9 cellular contexts compared by ENCODE assay signal in the genomic region with DNA sequence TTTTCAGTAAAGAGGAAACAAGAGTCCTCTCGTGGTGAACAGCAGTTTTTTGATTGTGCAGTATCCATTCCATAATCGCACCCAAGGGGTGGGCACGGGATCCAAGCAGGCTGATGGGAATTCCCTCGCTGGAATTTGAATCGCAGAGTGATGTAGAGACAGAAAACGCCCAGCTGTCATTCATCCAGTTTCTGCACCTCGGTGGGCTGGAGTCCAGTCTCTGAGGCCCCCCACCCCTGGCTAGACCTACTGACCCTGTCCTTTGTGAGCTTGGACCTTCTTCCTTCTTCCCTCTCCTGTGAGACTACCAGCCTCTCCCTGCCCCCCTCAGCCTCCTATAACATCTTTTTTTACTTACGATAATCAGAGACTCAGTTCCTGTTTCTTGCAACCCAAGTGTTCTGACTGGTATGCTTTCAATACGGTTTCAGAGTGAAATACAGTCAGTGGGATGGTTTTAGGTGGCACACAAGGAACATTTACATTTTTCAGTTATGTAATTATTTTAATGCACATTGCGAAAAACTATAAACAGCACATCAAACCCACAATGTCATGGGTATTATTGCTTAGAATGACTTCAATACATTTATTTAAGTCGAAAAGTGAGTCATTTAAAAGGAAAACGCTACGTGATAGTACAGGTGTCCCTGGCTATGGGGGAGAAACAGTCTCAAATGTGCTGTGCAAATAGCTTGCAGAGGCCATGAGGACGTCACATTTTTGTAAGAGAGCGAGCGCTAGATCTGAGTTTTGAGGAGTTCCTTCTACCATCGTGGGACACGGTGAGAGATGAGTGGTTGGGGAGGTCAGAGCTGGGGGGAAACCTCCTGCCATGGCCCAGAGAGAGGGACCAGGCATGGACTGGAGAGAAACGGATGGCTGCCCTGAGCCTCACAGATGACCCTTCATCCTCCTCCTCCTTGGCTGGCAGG. TPM values are rescaled to one million over a fixed set of nuclear protein-coding genes. Genes with fewer than 3 reads are reported as not detected.
A peak's percentile ranks its signal among the peaks of the same experiment; 100 is the strongest.
DNase-seq lines count a peak whose midpoint lies in the region; ATAC-seq and TF ChIP-seq lines count a peak whose summit lies in the region.
"Had no signal": no experiment of that assay in that cellular context is flagged by ENCODE, and none has a peak within 500 bp of the region (broad histone marks: within the 10 kb centered on the region; RNA-seq: fewer than 3 reads in every experiment).

No MANE protein-coding gene starts in this region.

- peak; percentile 43 for DNase-seq in activated T-cell treated with anti-CD3 and anti-CD28 coated beads, Interleukin-2, amount 50 U/mL, for 24 hours
- DNase-seq in activated T-cell treated with anti-CD3 and anti-CD28 coated beads for 4 hours (no peak), NB4 (ENCODE audit: low read depth) (peak; percentile 54), omental fat pad (ENCODE audit: low spot score) (no peak), cardiac septum (ENCODE audit: low spot score) (no peak), AG08395 (ENCODE audit: low spot score) (no peak)
- DNase-seq in stimulated activated naive B cell treated with anti-CD40 and anti-IgM and Interleukin-4, amounts not matched to agents 10 μg/mL and 1 μg/mL and 100 μg/mL, for 72 hours, result peak; percentile 47

- peak overlapping the region; percentile 90 for H3K27ac Mint-ChIP-seq in activated T-cell treated with anti-CD3 and anti-CD28 coated beads, Interleukin-2, amount 50 U/mL, for 24 hours
- H3K27ac Mint-ChIP-seq in stimulated activated naive B cell treated with anti-CD40 and anti-IgM and Interleukin-4, amounts not matched to agents 10 μg/mL and 1 μg/mL and 100 μg/mL, for 72 hours, result peak overlapping the region; percentile 92

- H3K9me3 Mint-ChIP-seq in activated T-cell treated with anti-CD3 and anti-CD28 coated beads, Interleukin-2, amount 50 U/mL, for 24 hours, result no peaks in the 10 kb centered on the region
- no peaks in the 10 kb centered on the region for H3K9me3 Mint-ChIP-seq in stimulated activated naive B cell treated with anti-CD40 and anti-IgM and Interleukin-4, amounts not matched to agents 10 μg/mL and 1 μg/mL and 100 μg/mL, for 72 hours

- intact Hi-C loops in cardiac septum (cut with DNase I), result no loop called here

- peak overlapping the region; percentile 34 for H3K4me3 Mint-ChIP-seq in activated T-cell treated with anti-CD3 and anti-CD28 coated beads, Interleukin-2, amount 50 U/mL, for 24 hours
- H3K4me3 Mint-ChIP-seq in stimulated activated naive B cell treated with anti-CD40 and anti-IgM and Interleukin-4, amounts not matched to agents 10 μg/mL and 1 μg/mL and 100 μg/mL, for 72 hours, result peak overlapping the region; percentile 46 to 59

- no peak for TF ChIP-seq CTCF in NB4 (IDR thresholded peaks at IDR 0.05; ENCODE audit: low read depth, low read length)
- no peak for TF ChIP-seq CTCF in omental fat pad (IDR thresholded peaks at IDR 0.05)

- no peak for TF ChIP-seq POLR2A in NB4 (IDR thresholded peaks at IDR 0.05; ENCODE audit: extremely low read depth, insufficient read length)

- H3K4me1 Mint-ChIP-seq in activated T-cell treated with anti-CD3 and anti-CD28 coated beads, Interleukin-2, amount 50 U/mL, for 24 hours (ENCODE audit: low read depth), result peaks cover 22% of the 10 kb centered on the region
- peaks cover 26 to 46% of the 10 kb centered on the region in 2 donors for H3K4me1 Mint-ChIP-seq in stimulated activated naive B cell treated with anti-CD40 and anti-IgM and Interleukin-4, amounts not matched to agents 10 μg/mL and 1 μg/mL and 100 μg/mL, for 72 hours

- no peak overlapping the region for H3K4me3 ChIP-seq in NB4 (ENCODE audit: low read depth, low read length)
- H3K4me3 ChIP-seq: skin epidermis had no signal

- ATAC-seq in HG02759 (IDR thresholded peaks at IDR 0.05; ENCODE audit: unreplicated experiment) (peak; percentile 78), omental fat pad (ENCODE audit: low FRiP score) (no peak)
- peak; percentile 83 to 84 for ATAC-seq in stimulated activated naive B cell treated with anti-CD40 and anti-IgM and Interleukin-4, amounts not matched to agents 10 μg/mL and 1 μg/mL and 100 μg/mL, for 72 hours (replicated peaks)

- H3K36me3 Mint-ChIP-seq in activated T-cell treated with anti-CD3 and anti-CD28 coated beads, Interleukin-2, amount 50 U/mL, for 24 hours (ENCODE audit: low read depth), result no peaks in the 10 kb centered on the region
- H3K36me3 Mint-ChIP-seq in stimulated activated naive B cell treated with anti-CD40 and anti-IgM and Interleukin-4, amounts not matched to agents 10 μg/mL and 1 μg/mL and 100 μg/mL, for 72 hours, result no peaks in the 10 kb centered on the region

- peaks cover 2% of the 10 kb centered on the region for H3K27me3 Mint-ChIP-seq in activated T-cell treated with anti-CD3 and anti-CD28 coated beads, Interleukin-2, amount 50 U/mL, for 24 hours
- no peaks in the 10 kb centered on the region for H3K27me3 Mint-ChIP-seq in stimulated activated naive B cell treated with anti-CD40 and anti-IgM and Interleukin-4, amounts not matched to agents 10 μg/mL and 1 μg/mL and 100 μg/mL, for 72 hours

RNA-seq across cellular contexts. Expression of a gene that starts 37.5 kb away (rescaled TPM):
- 10 to 100 TPM in 2 of 4 donors, 1 to 10 TPM in 2; 4.1 to 18.9 (median 12.3) TPM for total RNA-seq in omental fat pad
- 2.4 TPM for total RNA-seq in cardiac septum

Comparison
In these comparisons a context has a peak if more than half of its experiments do, and no peak if none do; other contexts are left out.
1. DNase-seq: peak in activated T-cell treated with anti-CD3 and anti-CD28 coated beads, Interleukin-2, amount 50 U/mL, for 24 hours (single experiment), NB4 (single experiment) and stimulated activated naive B cell treated with anti-CD40 and anti-IgM and Interleukin-4, amounts not matched to agents 10 μg/mL and 1 μg/mL and 100 μg/mL, for 72 hours (single experiment); none in activated T-cell treated with anti-CD3 and anti-CD28 coated beads for 4 hours (single experiment), omental fat pad (single experiment), cardiac septum (single experiment) and AG08395 (single experiment).